Comparison of ENCODE assay signal across 1 cellular context in genomic region chr4:6153874-6154273, GRCh38.
A peak's percentile ranks its signal among the peaks of the same experiment; 100 is the strongest.
TF ChIP-seq lines count a peak whose summit lies in the region.

No MANE protein-coding gene starts in this region.

TF ChIP-seq in HepG2, 621 proteins besides CTCF, POLR2A, EP300 and RAD21:
- TF ChIP-seq RARA (CRISPR knock-in tag; IDR thresholded peaks at IDR 0.05) (peak; percentile 70), ZNF138 (CRISPR knock-in tag; IDR thresholded peaks at IDR 0.05; ENCODE audit: low read depth) (no peak)
TF ChIP-seq in HepG2: peak in this region for 1.
